In genomic region chr1:92298213-92298572, GRCh38 we compare ENCODE assay signal across 1 cellular context.
TF ChIP-seq lines count a peak whose summit lies in the region.

No MANE protein-coding gene starts in this region.

TF ChIP-seq in H1, 55 proteins besides CTCF, POLR2A, EP300 and RAD21:
- TF ChIP-seq HDAC6 (IDR thresholded peaks at IDR 0.05; ENCODE audit: low read depth, low read length) (no peak), NANOG (IDR thresholded peaks at IDR 0.05; ENCODE audit: insufficient read depth, low read depth, low read length, poor library complexity, severe bottlenecking) (no peak)
